In genomic region chr10:95792874-95793285, GRCh38 we compare ENCODE assay signal across 8 cellular contexts. TPM values are rescaled to one million over a fixed set of nuclear protein-coding genes. Genes with fewer than 3 reads are reported as not detected.
DNase-seq lines count a peak whose midpoint lies in the region; ATAC-seq, FAIRE-seq and TF ChIP-seq lines count a peak whose summit lies in the region.

No MANE protein-coding gene starts in this region.

- TF ChIP-seq CTCF in prostate gland (IDR thresholded peaks at IDR 0.05), result no peak

- H3K27ac ChIP-seq in skeletal muscle tissue (ENCODE audit: low read depth, low read length) (peak overlapping the region; percentile 44), prostate gland (peak overlapping the region in 1 of 2 donors; percentile 22)

- H3K9me3 ChIP-seq in adipocyte (ENCODE audit: control insufficient read depth, low read length), result no peaks in the 10 kb centered on the region
- no peaks in the 10 kb centered on the region for H3K9me3 ChIP-seq in skeletal muscle tissue (ENCODE audit: control insufficient read depth in 3 of 3, low read length in 3 of 3)
- H3K9me3 ChIP-seq in prostate gland, result no peaks in the 10 kb centered on the region

- H3K27me3 ChIP-seq in adipocyte (replicated peaks; ENCODE audit: control insufficient read depth, insufficient read depth, low read length) (no peaks in the 10 kb centered on the region), skeletal muscle tissue (ENCODE audit: control insufficient read depth in 3 of 3, insufficient read depth in 3 of 3, low read length in 3 of 3) (no peaks in the 10 kb centered on the region), prostate gland (replicated peaks; ENCODE audit: insufficient read depth) (no peaks in the 10 kb centered on the region)

- DNase-seq in GM12892 (ENCODE audit: insufficient read length) (no peak), adipocyte (ENCODE audit: low read depth) (peak; percentile 83), inferior parietal cortex (ENCODE audit: extremely low spot score) (peak; percentile 27), NCI-H446 (lab: John Stamatoyannopoulos, UW) (no peak), NCI-H146 (lab: John Stamatoyannopoulos, UW) (no peak), prostate gland (ENCODE audit: low spot score) (no peak)

- intact Hi-C loops in prostate gland (cut with DNase I), result no loop called here

- H3K36me3 ChIP-seq in adipocyte (ENCODE audit: control insufficient read depth, insufficient read depth, low read length, severe bottlenecking) (no peaks in the 10 kb centered on the region), skeletal muscle tissue (ENCODE audit: control insufficient read depth in 3 of 3, insufficient read depth in 3 of 3, low read length in 3 of 3) (no peaks in the 10 kb centered on the region), prostate gland (no peaks in the 10 kb centered on the region)

- H3K4me3 ChIP-seq in adipocyte (ENCODE audit: low read length), result no peak overlapping the region
- H3K4me3 ChIP-seq in skeletal muscle tissue (ENCODE audit: low read length in 3 of 3), result no peak overlapping the region
- no peak overlapping the region for H3K4me3 ChIP-seq in prostate gland

- H3K4me1 ChIP-seq in adipocyte (ENCODE audit: control insufficient read depth, insufficient read depth, low read length) (peaks cover 17% of the 10 kb centered on the region), skeletal muscle tissue (ENCODE audit: control insufficient read depth in 3 of 3, insufficient read depth in 3 of 3, low read length in 3 of 3) (peaks cover 0 to 7% (median 5%) of the 10 kb centered on the region in 3 donors), prostate gland (replicated peaks) (no peaks in the 10 kb centered on the region)

- WGBS in prostate gland, result 65% methylated on average over 4 of the region's 4 CpGs

- FAIRE-seq in GM12892 (lab: Jason Lieb, UNC), result peak; percentile 91

- H3K9ac ChIP-seq in adipocyte (ENCODE audit: low read length) (no peak overlapping the region), skeletal muscle tissue (ENCODE audit: low read depth in 1 of 3, low read length in 3 of 3) (no peak overlapping the region)

- TF ChIP-seq POLR2A in GM12892 (IDR thresholded peaks at IDR 0.05; ENCODE audit: low read depth, low read length) (peak; percentile 51), prostate gland (IDR thresholded peaks at IDR 0.05) (no peak)

- ATAC-seq in GM18909 (IDR thresholded peaks at IDR 0.05; ENCODE audit: poor library complexity, unreplicated experiment), result no peak

RNA-seq across cellular contexts. Expression of gene ENTPD1, which starts 36.9 kb away (rescaled TPM):
- polyA plus RNA-seq in GM12892 (2012; ENCODE audit: missing spikeins), result 161 TPM
- total RNA-seq in skeletal muscle tissue (8.9 TPM), prostate gland (1 to 10 TPM; 7.0 to 9.3 TPM)

Comparison
In these comparisons a context has a peak if more than half of its experiments do, and no peak if none do; other contexts are left out.
1. DNase-seq: peak in adipocyte (single experiment) and inferior parietal cortex (single experiment); none in GM12892 (single experiment), NCI-H446 (0 of 2), NCI-H146 (single experiment) and prostate gland (single experiment).